Comparison of ENCODE assay signal across 10 cellular contexts in the genomic region with DNA sequence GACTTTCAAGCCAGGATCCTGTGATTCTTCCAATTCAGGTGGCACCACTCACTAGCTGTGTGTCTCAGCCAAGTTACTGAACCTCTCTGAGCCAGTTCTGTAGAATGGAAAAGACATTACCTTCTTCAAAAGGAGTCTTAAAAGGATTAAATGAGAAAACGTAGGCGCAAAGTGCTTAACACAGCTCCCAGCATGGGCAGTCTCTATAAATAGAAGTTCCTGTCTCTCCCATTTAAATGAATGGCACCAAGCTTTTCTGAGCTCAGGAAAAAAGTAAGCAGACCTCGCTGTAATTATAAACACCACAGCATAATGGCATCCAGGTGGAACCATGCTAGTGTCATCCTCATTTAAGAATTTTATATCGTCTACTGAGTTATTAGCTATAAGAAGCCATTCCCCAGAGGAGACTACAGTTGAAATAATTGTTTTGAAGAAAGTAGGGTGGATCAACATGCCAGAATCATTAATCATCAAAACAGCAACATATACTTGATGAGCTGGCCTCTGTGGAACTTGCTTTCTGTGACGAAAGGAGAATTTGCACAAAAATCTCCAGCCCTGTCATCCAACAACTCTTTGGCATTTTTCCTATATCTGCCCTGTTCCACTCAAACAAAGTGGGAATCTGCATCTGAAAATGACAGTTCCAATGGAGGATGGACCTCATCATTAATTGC.
DNase-seq lines count a peak whose midpoint lies in the region; ATAC-seq and TF ChIP-seq lines count a peak whose summit lies in the region.
"Had no signal": no experiment of that assay in that cellular context is flagged by ENCODE, and none has a peak within 500 bp of the region (broad histone marks: within the 10 kb centered on the region; RNA-seq: fewer than 3 reads in every experiment).

No MANE protein-coding gene starts in this region.

- H3K14ac ChIP-seq in mesenchymal stem cell (ENCODE audit: low read length in 2 of 2), result no peak overlapping the region

- no peaks in the 10 kb centered on the region for H3K9me3 ChIP-seq in HUES64 (ENCODE audit: insufficient read depth, low read depth, low read length)
- no peaks in the 10 kb centered on the region for H3K9me3 ChIP-seq in mesenchymal stem cell (ENCODE audit: control insufficient read depth, low read length)
- H3K9me3 ChIP-seq in right lobe of liver, result no peaks in the 10 kb centered on the region

- H3K4me1 ChIP-seq in HUES64 (ENCODE audit: insufficient read depth, low read length) (peaks cover 16% of the 10 kb centered on the region), mesenchymal stem cell (ENCODE audit: control insufficient read depth, insufficient read depth, low read depth, low read length) (peaks cover 7% of the 10 kb centered on the region), right lobe of liver (no peaks in the 10 kb centered on the region)

- H3K4ac ChIP-seq in mesenchymal stem cell (ENCODE audit: low read depth in 1 of 2, low read length in 2 of 2), result no peak overlapping the region

- no peak for TF ChIP-seq POLR2A in right lobe of liver (IDR thresholded peaks at IDR 0.05)

- H3K36me3 ChIP-seq in HUES64 (ENCODE audit: insufficient read depth, low read length) (no peaks in the 10 kb centered on the region), mesenchymal stem cell (ENCODE audit: control insufficient read depth in 1 of 2, insufficient read depth in 2 of 2, low read depth in 1 of 2, low read length in 2 of 2) (no peaks in the 10 kb centered on the region), right lobe of liver (no peaks in the 10 kb centered on the region)

- H2AFZ ChIP-seq in mesenchymal stem cell (ENCODE audit: low read depth, low read length), result no peak overlapping the region

- no peaks in the 10 kb centered on the region for H3K79me1 ChIP-seq in mesenchymal stem cell (replicated peaks; ENCODE audit: low read length, poor library complexity, severe bottlenecking)

- no peaks in the 10 kb centered on the region for H3K27me3 ChIP-seq in HUES64 (ENCODE audit: insufficient read depth, low read length)
- H3K27me3 ChIP-seq in mesenchymal stem cell (ENCODE audit: control insufficient read depth in 1 of 2, insufficient read depth in 1 of 2, low read length in 2 of 2), result no peaks in the 10 kb centered on the region
- no peaks in the 10 kb centered on the region for H3K27me3 ChIP-seq in right lobe of liver

- no peak overlapping the region for H2BK15ac ChIP-seq in mesenchymal stem cell (ENCODE audit: low read depth, poor library complexity, severe bottlenecking)

- WGBS in HUES64, result 70% methylated on average over 5 of the region's 5 CpGs
- 8% methylated on average over 4 of the region's 5 CpGs for WGBS in mesenchymal stem cell
- WGBS in right lobe of liver (ENCODE audit: insufficient coverage, low coverage, low lambda C conversion rate, missing lambda C conversion rate), result 70% methylated on average over 5 of the region's 5 CpGs

- peak; percentile 67 for DNase-seq in AG09319 (ENCODE audit: extremely low read depth, low read depth)
- peak; percentile 22 for DNase-seq in brain pericyte (ENCODE audit: low read depth, low spot score)
- peak; percentile 81 for DNase-seq in mesenchymal stem cell
- no peak for DNase-seq in right lobe of liver
- no peak for DNase-seq in nucleus accumbens (lab: John Stamatoyannopoulos, UW)
- DNase-seq in central memory CD4-positive, alpha-beta T cell, result no peak
- DNase-seq: right cardiac atrium had no signal

- H3K23ac ChIP-seq in mesenchymal stem cell (ENCODE audit: low read length in 2 of 2), result no peak overlapping the region

- no peak overlapping the region for H2BK5ac ChIP-seq in mesenchymal stem cell (ENCODE audit: low read depth, low read length, poor library complexity, severe bottlenecking)

- H4K91ac ChIP-seq in mesenchymal stem cell (ENCODE audit: low read length), result no peak overlapping the region

- peak overlapping the region; percentile 25 for H3K4me2 ChIP-seq in mesenchymal stem cell (ENCODE audit: low read length, poor library complexity, severe bottlenecking)

- H3K18ac ChIP-seq in mesenchymal stem cell (ENCODE audit: low read depth in 1 of 2, low read length in 2 of 2), result no peak overlapping the region

- TF ChIP-seq CTCF in AG09319 (IDR thresholded peaks at IDR 0.05; ENCODE audit: low read depth, low read length), result no peak
- no peak for TF ChIP-seq CTCF in right lobe of liver (IDR thresholded peaks at IDR 0.05)

- H4K8ac ChIP-seq in mesenchymal stem cell (ENCODE audit: low read length), result no peak overlapping the region

- no peak overlapping the region for H2BK120ac ChIP-seq in mesenchymal stem cell (ENCODE audit: low read depth, low read length)

- no peak overlapping the region for H2BK12ac ChIP-seq in mesenchymal stem cell (ENCODE audit: low read length in 2 of 2)

- H3K4me3 ChIP-seq in HUES64 (ENCODE audit: low read length) (no peak overlapping the region), mesenchymal stem cell (ENCODE audit: insufficient read depth in 1 of 2, low read depth in 1 of 2, low read length in 2 of 2) (no peak overlapping the region), right lobe of liver (no peak overlapping the region)
- H3K4me3 ChIP-seq: coronary artery had no signal

- intact Hi-C loops in right lobe of liver (cut with DNase I), result loop anchor here in 1 of 2 donors (10.0 kb wide), 1 partner anchor 185 kb away; a partner anchor contains a TSS

- no peak overlapping the region for H2AK5ac ChIP-seq in mesenchymal stem cell (ENCODE audit: low read length, severe bottlenecking)

- H3K9ac ChIP-seq in HUES64 (ENCODE audit: low read depth, low read length) (no peak overlapping the region), mesenchymal stem cell (ENCODE audit: low read length) (peak overlapping the region; percentile 28)

- H3K27ac ChIP-seq in HUES64 (ENCODE audit: low read depth, low read length), result peak overlapping the region; percentile 5; the same call in 1 of the 2 replicates
- H3K27ac ChIP-seq in mesenchymal stem cell (ENCODE audit: low read length, poor library complexity, severe bottlenecking), result peak overlapping the region; percentile 52
- no peak overlapping the region for H3K27ac ChIP-seq in right lobe of liver
- H3K27ac ChIP-seq: coronary artery had no signal

- no peak for ATAC-seq in right lobe of liver
- ATAC-seq in GM21515 (IDR thresholded peaks at IDR 0.05; ENCODE audit: unreplicated experiment), result no peak
- ATAC-seq: right cardiac atrium had no signal

Comparison
In these comparisons a context has a peak if more than half of its experiments do, and no peak if none do; other contexts are left out.
1. DNase-seq: peak in AG09319 (single experiment), brain pericyte (single experiment) and mesenchymal stem cell (single experiment); none in right lobe of liver (0 of 3), nucleus accumbens (0 of 56) and central memory CD4-positive, alpha-beta T cell (single experiment).
2. H3K27ac ChIP-seq: peak in HUES64 (single experiment) and mesenchymal stem cell (single experiment); none in right lobe of liver (0 of 3).